8 cellular contexts compared by ENCODE assay signal in the genomic region with DNA sequence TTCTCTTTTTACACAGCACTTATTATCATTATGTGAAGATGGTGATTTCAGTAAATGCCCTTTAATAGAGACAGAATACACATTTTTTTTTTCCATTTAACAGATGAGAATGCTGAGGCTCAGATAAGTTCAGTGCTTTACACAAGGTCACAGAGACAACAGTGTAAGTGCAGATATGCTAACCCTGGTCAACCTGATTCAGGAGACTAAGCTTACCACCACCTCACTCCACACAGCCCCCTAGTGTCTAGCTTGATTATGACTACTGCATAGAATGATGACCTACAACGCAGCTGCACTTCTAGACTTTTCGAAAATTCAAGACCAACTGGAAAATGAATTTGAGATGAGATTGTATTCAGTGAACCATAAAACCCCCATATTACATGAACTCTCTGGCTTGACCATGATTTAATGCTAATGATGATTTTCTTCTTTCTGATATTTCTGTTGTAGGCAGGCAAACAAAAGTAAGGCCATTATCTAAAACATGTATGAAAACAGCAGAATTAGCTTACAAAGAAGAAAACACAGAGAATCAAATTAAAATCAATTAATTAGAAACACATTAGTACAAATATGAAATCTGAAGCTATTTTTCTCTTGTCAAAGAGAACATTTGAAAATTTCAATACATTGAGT.
DNase-seq lines count a peak whose midpoint lies in the region; ATAC-seq, FAIRE-seq and TF ChIP-seq lines count a peak whose summit lies in the region.

No MANE protein-coding gene starts in this region.

- no peak overlapping the region for H2AK5ac ChIP-seq in H1 (ENCODE audit: low read depth, low read length)

- H4K20me1 ChIP-seq in H1 (replicated peaks in 1 of 2; ENCODE audit: control insufficient read depth in 1 of 2, insufficient read depth in 2 of 2, low read length in 2 of 2): no peaks in the 10 kb centered on the region

- no peak overlapping the region for H2BK120ac ChIP-seq in H1 (replicated peaks; ENCODE audit: low read depth, low read length)

- H3K4me2 ChIP-seq in H1 (ENCODE audit: insufficient read depth in 1 of 2, low read depth in 2 of 2, low read length in 2 of 2): no peak overlapping the region

- H2BK5ac ChIP-seq in H1 (ENCODE audit: low read depth, low read length): no peak overlapping the region

- no peak overlapping the region for H3K18ac ChIP-seq in H1 (ENCODE audit: extremely low read depth, low read length)

- H3K4me1 ChIP-seq in H1 (replicated peaks in 1 of 4; ENCODE audit: control insufficient read depth in 3 of 4, insufficient read depth in 4 of 4, low read length in 3 of 4): no peaks in the 10 kb centered on the region

- no peak overlapping the region for H4K5ac ChIP-seq in H1 (ENCODE audit: insufficient read length, low read depth, low read length)

- POLR2A ChIA-PET in H1 (lab: Charles Lee; ENCODE audit: partially characterized antibody): no interaction called here

- H2BK15ac ChIP-seq in H1 (ENCODE audit: low read length): no peak overlapping the region

- no peak overlapping the region for H3K27ac ChIP-seq in H1 (ENCODE audit: low read depth, low read length)

- no peak overlapping the region for H3K4me3 ChIP-seq in H1 (ENCODE audit: extremely low read depth in 1 of 4, insufficient read depth in 2 of 4, low read depth in 3 of 4, low read length in 4 of 4)

- no peaks in the 10 kb centered on the region for H3K23me2 ChIP-seq in H1 (ENCODE audit: low read depth, low read length)

- H3K79me1 ChIP-seq in H1 (ENCODE audit: low read depth, low read length): no peaks in the 10 kb centered on the region

- no peak overlapping the region for H4K91ac ChIP-seq in H1 (replicated peaks; ENCODE audit: insufficient read length, low read length)

- peak; percentile 30 to 84 (median 70) for TF ChIP-seq CTCF in H1 (IDR thresholded peaks at IDR 0.05; ENCODE audit: control extremely low read depth in 1 of 3, insufficient read depth in 1 of 3, low read depth in 1 of 3, low read length in 3 of 3)

- H4K8ac ChIP-seq in H1 (ENCODE audit: extremely low read depth, insufficient read depth, low read length): no peak overlapping the region

- CTCF ChIA-PET in H1 (lab: Charles Lee; ENCODE audit: partially characterized antibody): interaction anchor here (0.6 to 4.5 kb wide), 36 partner anchors 8 to 920 kb away, joined by 3 to 35 read pairs (median 4); a partner anchor contains a TSS

- peak; percentile 73 to 75 for ATAC-seq in stimulated activated naive B cell treated with anti-CD40 and anti-IgM and Interleukin-4, amounts not matched to agents 10 μg/mL and 1 μg/mL and 100 μg/mL, for 72 hours (replicated peaks)
- no peak for ATAC-seq in HG03280 (IDR thresholded peaks at IDR 0.05; ENCODE audit: unreplicated experiment)

- H3K79me2 ChIP-seq in H1 (ENCODE audit: control insufficient read depth in 1 of 2, insufficient read depth in 2 of 2, low read length in 2 of 2): no peaks in the 10 kb centered on the region

- H3K36me3 Mint-ChIP-seq in stimulated activated naive B cell treated with anti-CD40 and anti-IgM and Interleukin-4, amounts not matched to agents 10 μg/mL and 1 μg/mL and 100 μg/mL, for 72 hours: no peaks in the 10 kb centered on the region

- H3K4ac ChIP-seq in H1 (replicated peaks; ENCODE audit: insufficient read length, low read depth, low read length): no peak overlapping the region

- peaks cover 0 to 11% of the 10 kb centered on the region in 2 donors for H3K27me3 Mint-ChIP-seq in stimulated activated naive B cell treated with anti-CD40 and anti-IgM and Interleukin-4, amounts not matched to agents 10 μg/mL and 1 μg/mL and 100 μg/mL, for 72 hours

- no peak overlapping the region for H3K27ac Mint-ChIP-seq in stimulated activated naive B cell treated with anti-CD40 and anti-IgM and Interleukin-4, amounts not matched to agents 10 μg/mL and 1 μg/mL and 100 μg/mL, for 72 hours

- H3K9ac ChIP-seq in H1 (replicated peaks in 1 of 4; ENCODE audit: extremely low read depth in 1 of 4, low read depth in 3 of 4, low read length in 3 of 4): no peak overlapping the region

- WGBS in H1 (ENCODE audit: extremely low coverage in 1 of 2, insufficient coverage in 1 of 2, insufficient read length in 1 of 2, insufficient replicate concordance in 2 of 2, low coverage in 1 of 2, low lambda C conversion rate in 2 of 2, missing lambda C conversion rate in 1 of 2), 2 experiments: 86% methylated on average over 2 of the region's 2 CpGs; no CpG with 5 or more reads in 1 of the 2 experiments

- H3K4me1 Mint-ChIP-seq in stimulated activated naive B cell treated with anti-CD40 and anti-IgM and Interleukin-4, amounts not matched to agents 10 μg/mL and 1 μg/mL and 100 μg/mL, for 72 hours: no peaks in the 10 kb centered on the region

- no peak overlapping the region for H3K23ac ChIP-seq in H1 (ENCODE audit: insufficient read length)

- peaks cover under 1 to 4% of the 10 kb centered on the region in 2 donors for H3K9me3 Mint-ChIP-seq in stimulated activated naive B cell treated with anti-CD40 and anti-IgM and Interleukin-4, amounts not matched to agents 10 μg/mL and 1 μg/mL and 100 μg/mL, for 72 hours

- no peak overlapping the region for H2AFZ ChIP-seq in H1 (ENCODE audit: low read length)

- H2BK20ac ChIP-seq in H1 (ENCODE audit: low read length): no peak overlapping the region

- TF ChIP-seq RAD21 in Ishikawa (IDR thresholded peaks at IDR 0.05; ENCODE audit: low read depth) (peak; percentile 56), H1 (IDR thresholded peaks at IDR 0.05 in 1 of 2, conservative IDR thresholded peaks at IDR 0.05 in 1 of 2; ENCODE audit: low read depth in 2 of 2, low read length in 2 of 2) (peak; percentile 74 to 80)

- no peaks in the 10 kb centered on the region for H3K27me3 ChIP-seq in H1 (replicated peaks in 1 of 4; ENCODE audit: control insufficient read depth in 3 of 4, extremely low read depth in 1 of 4, insufficient read depth in 3 of 4, low read length in 3 of 4)

- no peak overlapping the region for H2BK12ac ChIP-seq in H1 (ENCODE audit: low read depth, low read length)

- DNase-seq in activated CD4-positive, alpha-beta T cell treated with anti-CD3 and anti-CD28 coated beads for 48 hours: peak; percentile 14
- no peak for DNase-seq in activated CD4-positive, alpha-beta T cell treated with anti-CD3 and anti-CD28 coated beads for 4 hours
- DNase-seq in H1 (ENCODE audit: low read depth in 1 of 2, low spot score in 2 of 2) (no peak), globus pallidus (ENCODE audit: low spot score) (no peak), cerebellar nuclear complex (lab: John Stamatoyannopoulos, UW) (no peak)
- no peak for DNase-seq in stimulated activated naive B cell treated with anti-CD40 and anti-IgM and Interleukin-4, amounts not matched to agents 10 μg/mL and 1 μg/mL and 100 μg/mL, for 72 hours

- no peak for TF ChIP-seq POLR2A in H1 (IDR thresholded peaks at IDR 0.05; ENCODE audit: control extremely low read depth in 1 of 2, low read depth in 2 of 2, low read length in 2 of 2)

- TF ChIP-seq EP300 in Ishikawa (IDR thresholded peaks at IDR 0.05; ENCODE audit: borderline replicate concordance): no peak
- TF ChIP-seq EP300 in H1 (IDR thresholded peaks at IDR 0.05; ENCODE audit: borderline replicate concordance in 1 of 2, low read depth in 2 of 2, low read length in 2 of 2): no peak

- H3K14ac ChIP-seq in H1 (ENCODE audit: insufficient read length): no peak overlapping the region

- FAIRE-seq in H1 (lab: Jason Lieb, UNC): peak; percentile 76

- H3K9me3 ChIP-seq in H1 (ENCODE audit: insufficient read depth in 2 of 2, low read depth in 1 of 2, low read length in 1 of 2): no peaks in the 10 kb centered on the region

- no peak overlapping the region for H3K4me3 Mint-ChIP-seq in stimulated activated naive B cell treated with anti-CD40 and anti-IgM and Interleukin-4, amounts not matched to agents 10 μg/mL and 1 μg/mL and 100 μg/mL, for 72 hours

- H3K56ac ChIP-seq in H1 (replicated peaks; ENCODE audit: insufficient read length, low read depth, low read length): no peak overlapping the region

- H3K36me3 ChIP-seq in H1 (ENCODE audit: control insufficient read depth in 2 of 4, insufficient read depth in 4 of 4, low read length in 3 of 4): no peaks in the 10 kb centered on the region

TF ChIP-seq in Ishikawa, 13 proteins besides CTCF, POLR2A, EP300 and RAD21 (continues in another document):
- TF ChIP-seq NFIC (IDR thresholded peaks at IDR 0.05) (no peak), TAF1 (IDR thresholded peaks at IDR 0.05; ENCODE audit: low read depth) (no peak), FOXM1 (IDR thresholded peaks at IDR 0.05; ENCODE audit: borderline replicate concordance, low read depth) (no peak), EGR1 (IDR thresholded peaks at IDR 0.05) (no peak)

TF ChIP-seq in H1, 55 proteins besides CTCF, POLR2A, EP300 and RAD21:
- TF ChIP-seq SIN3A (conservative IDR thresholded peaks at IDR 0.05 in 1 of 2, IDR thresholded peaks at IDR 0.05 in 1 of 2; ENCODE audit: low read depth in 1 of 2, low read length in 2 of 2): no peak
- TF ChIP-seq TCF12 (IDR thresholded peaks at IDR 0.05; ENCODE audit: low read depth, low read length): no peak
